ENCODE assay signal across 8 cellular contexts in the genomic region with DNA sequence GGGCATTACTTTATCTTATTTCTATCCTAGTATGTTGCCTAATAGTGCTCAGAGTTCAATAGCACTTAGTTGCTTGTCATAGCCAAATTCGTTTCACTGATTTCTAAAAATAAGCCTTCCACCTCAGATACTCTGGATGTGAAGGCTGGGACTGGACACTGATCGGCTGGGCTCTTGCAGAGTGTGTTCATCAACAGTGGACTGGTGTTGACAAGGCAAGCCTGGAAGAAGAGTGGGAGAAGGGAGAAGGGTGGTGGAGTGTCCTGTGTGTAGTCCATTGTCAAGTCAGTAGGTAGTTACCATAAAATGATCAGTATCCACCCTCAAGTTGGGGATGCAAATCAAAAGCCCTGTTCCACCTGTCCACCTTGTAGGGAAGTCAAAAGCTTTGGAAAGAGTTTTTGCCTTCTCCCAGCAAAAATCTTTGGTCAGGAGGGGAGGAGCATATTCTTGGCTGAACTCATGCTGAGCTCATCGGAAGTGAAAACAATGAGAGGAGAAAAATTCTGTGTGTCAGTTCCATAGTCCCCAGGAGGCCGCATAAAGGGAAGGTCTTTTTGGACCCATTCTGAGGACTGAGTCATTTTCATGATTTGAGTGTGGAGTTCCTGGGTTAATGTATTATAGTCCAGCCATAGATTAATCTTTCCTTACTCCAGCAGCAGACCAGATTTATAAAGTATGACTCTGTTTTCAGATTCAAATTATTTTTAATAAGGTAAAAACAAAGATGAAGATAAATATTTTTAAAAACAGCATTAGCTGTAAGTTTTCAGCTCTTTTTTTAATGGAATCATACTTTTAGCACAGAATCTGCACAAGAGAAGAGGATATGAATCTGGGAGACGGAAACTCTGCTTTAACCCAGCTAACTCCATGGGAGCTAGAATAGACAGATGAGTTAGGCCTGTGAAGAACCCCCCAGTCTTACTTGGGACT.
DNase-seq lines count a peak whose midpoint lies in the region; ATAC-seq and TF ChIP-seq lines count a peak whose summit lies in the region.

No MANE protein-coding gene starts in this region.

- H3K4me1 ChIP-seq in foreskin keratinocyte: peaks cover 55% of the 10 kb centered on the region
- peaks cover 68% of the 10 kb centered on the region for H3K4me1 ChIP-seq in osteoblast (ENCODE audit: insufficient read depth, low read length)

- H3K27ac ChIP-seq in foreskin keratinocyte (no peak overlapping the region), osteoblast (ENCODE audit: low read depth, low read length) (peak overlapping the region; percentile 88)

- H3K27ac Mint-ChIP-seq in T-cell: peak overlapping the region; percentile 58 to 66

- DNase-seq in HFF-Myc (ENCODE audit: extremely low read depth, low read depth) (peak; percentile 56), T-cell (no peak), foreskin keratinocyte (peak; percentile 66 to 84), osteoblast (ENCODE audit: insufficient read length, low spot score, missing footprints) (peak; percentile 89)
- DNase-seq in activated CD8-positive, alpha-beta memory T cell treated with anti-CD3 and anti-CD28 coated beads for 24 hours: no peak

- no peaks in the 10 kb centered on the region for H3K9me3 Mint-ChIP-seq in T-cell

- H3K4me3 ChIP-seq in HFF-Myc (replicated peaks; ENCODE audit: low read depth, low read length) (no peak overlapping the region), osteoblast (ENCODE audit: insufficient read depth, low read length) (no peak overlapping the region)

- H3K27me3 ChIP-seq in foreskin keratinocyte (no peaks in the 10 kb centered on the region), osteoblast (ENCODE audit: insufficient read depth, low read length) (no peaks in the 10 kb centered on the region)

- ATAC-seq in T-cell (replicated peaks in 1 of 4) (no peak), foreskin keratinocyte (peak; percentile 81), HG02840 (IDR thresholded peaks at IDR 0.05; ENCODE audit: low FRiP score, unreplicated experiment) (no peak), GM19035 (IDR thresholded peaks at IDR 0.05; ENCODE audit: unreplicated experiment) (no peak), GM21786 (IDR thresholded peaks at IDR 0.05; ENCODE audit: unreplicated experiment) (no peak)

- peaks cover 42% of the 10 kb centered on the region for H3K36me3 Mint-ChIP-seq in T-cell

- peak overlapping the region; percentile 69 for H3K4me2 ChIP-seq in osteoblast (ENCODE audit: insufficient read depth, low read length)

- no peak overlapping the region for H3K4me3 Mint-ChIP-seq in T-cell

- TF ChIP-seq CTCF in HFF-Myc (IDR thresholded peaks at IDR 0.05; ENCODE audit: low read depth, low read length, missing control alignments): no peak
- TF ChIP-seq CTCF in foreskin keratinocyte (conservative IDR thresholded peaks at IDR 0.05): no peak
- no peak for TF ChIP-seq CTCF in osteoblast (IDR thresholded peaks at IDR 0.05; ENCODE audit: extremely low read depth, low read depth, low read length)

- H3K4me1 Mint-ChIP-seq in T-cell: peaks cover 59 to 71% (median 62%) of the 10 kb centered on the region in 3 donors

- POLR2A ChIA-PET in T-cell (lab: Charles Lee): no interaction called here

- H2AFZ ChIP-seq in osteoblast (ENCODE audit: low read length): no peak overlapping the region

- no peaks in the 10 kb centered on the region for H3K9me3 ChIP-seq in osteoblast (ENCODE audit: low read depth, low read length)

- H3K27me3 Mint-ChIP-seq in T-cell: no peaks in the 10 kb centered on the region

- no peaks in the 10 kb centered on the region for H4K20me1 ChIP-seq in osteoblast (ENCODE audit: insufficient read depth, low read length)

- peaks cover 26% of the 10 kb centered on the region for H3K36me3 ChIP-seq in osteoblast (ENCODE audit: insufficient read depth, low read length)

- CTCF ChIA-PET in T-cell (lab: Charles Lee): interaction anchor here in 1 of 2 donors (0.6 to 1.9 kb wide), 5 partner anchors 19 to 987 kb away, joined by 3 to 14 read pairs (median 5); no protein-coding TSS in a partner anchor

- peaks cover 66% of the 10 kb centered on the region for H3K79me2 ChIP-seq in osteoblast (ENCODE audit: insufficient read depth, low read length)

Comparison
In these comparisons a context has a peak if more than half of its experiments do, and no peak if none do; other contexts are left out.
1. DNase-seq: peak in HFF-Myc (single experiment), foreskin keratinocyte (2 of 2) and osteoblast (single experiment); none in T-cell (0 of 34) and activated CD8-positive, alpha-beta memory T cell treated with anti-CD3 and anti-CD28 coated beads for 24 hours (single experiment).